18 cellular contexts compared by ENCODE assay signal in the genomic region with DNA sequence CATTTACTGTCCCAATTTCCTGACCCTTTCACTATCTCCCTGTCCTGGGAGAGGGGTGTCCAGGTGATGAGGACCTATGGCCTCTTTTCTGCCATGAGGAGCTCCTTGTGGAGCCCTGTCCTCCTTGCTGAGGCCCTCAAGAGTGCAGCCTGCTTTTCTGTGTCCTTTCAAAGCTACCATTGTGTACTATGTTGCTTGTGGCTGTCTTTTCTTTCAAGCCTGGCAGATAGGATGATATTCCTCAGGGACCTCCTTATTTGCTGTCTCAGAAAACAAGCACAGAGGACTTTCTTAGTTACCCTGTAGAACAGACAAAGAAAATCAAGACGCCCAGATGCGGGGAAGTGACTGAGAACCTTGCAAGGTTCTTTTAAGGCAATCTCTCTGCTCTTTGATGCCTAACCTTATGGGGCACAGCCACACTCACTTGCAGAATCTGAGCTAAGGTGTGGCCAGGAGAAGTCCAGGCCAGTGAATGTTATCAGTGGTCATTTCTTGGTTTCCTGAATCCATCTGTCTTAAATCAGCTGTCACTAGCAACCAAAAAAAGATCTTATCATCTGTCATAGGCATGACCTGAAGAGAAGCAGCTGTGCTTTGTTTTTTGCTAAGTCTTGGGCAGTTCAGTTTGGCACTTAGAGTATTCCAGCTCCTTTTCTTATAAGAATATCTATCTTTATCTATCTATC. TPM values are rescaled to one million over a fixed set of nuclear protein-coding genes. Genes with fewer than 3 reads are reported as not detected.
DNase-seq lines count a peak whose midpoint lies in the region; ATAC-seq, FAIRE-seq and TF ChIP-seq lines count a peak whose summit lies in the region.
"Had no signal": no experiment of that assay in that cellular context is flagged by ENCODE, and none has a peak within 500 bp of the region (broad histone marks: within the 10 kb centered on the region; RNA-seq: fewer than 3 reads in every experiment).

No MANE protein-coding gene starts in this region.

- peaks cover 15% of the 10 kb centered on the region for H3K4me1 Mint-ChIP-seq in mesothelial cell of epicardium
- H3K4me1 Mint-ChIP-seq in activated T-helper 2 cell treated with anti-CD3 and anti-CD28 coated beads, Interferon-gamma antibody, Interleukin-2, Interleukin-4, amounts not matched to agents 10 μg/mL and 5 μg/mL and 100 μg/mL, durations not matched to agents 14 hours and 24 hours and 36 hours (ENCODE audit: low read depth) = no peaks in the 10 kb centered on the region
- H3K4me1 Mint-ChIP-seq: activated naive CD4-positive, alpha-beta T cell treated with anti-CD3 and anti-CD28 coated beads, Interleukin-2, amount 10 ng/mL, durations not matched to agents 7 days and 5 days had no signal

- H3K4me1 ChIP-seq in tibial artery = peaks cover 0 to 98% (median 62%) of the 10 kb centered on the region in 4 donors
- no peaks in the 10 kb centered on the region for H3K4me1 ChIP-seq in pancreas

- no peaks in the 10 kb centered on the region for H3K9me3 ChIP-seq in tibial artery
- no peaks in the 10 kb centered on the region for H3K9me3 ChIP-seq in pancreas

- FAIRE-seq in pancreas (lab: Jason Lieb, UNC) = no peak

- no peaks in the 10 kb centered on the region for H3K36me3 Mint-ChIP-seq in mesothelial cell of epicardium
- no peaks in the 10 kb centered on the region for H3K36me3 Mint-ChIP-seq in activated T-helper 2 cell treated with anti-CD3 and anti-CD28 coated beads, Interferon-gamma antibody, Interleukin-2, Interleukin-4, amounts not matched to agents 10 μg/mL and 5 μg/mL and 100 μg/mL, durations not matched to agents 14 hours and 24 hours and 36 hours (ENCODE audit: low read depth)
- H3K36me3 Mint-ChIP-seq: activated naive CD4-positive, alpha-beta T cell treated with anti-CD3 and anti-CD28 coated beads, Interleukin-2, amount 10 ng/mL, durations not matched to agents 7 days and 5 days had no signal

- in situ Hi-C loops in SK-MEL-5 (cut with HindIII; ENCODE audit: low pct_unique_long_range_greater_than_20kb, low sequenced_read_pairs) = no loop called here

- H3K9me3 Mint-ChIP-seq in mesothelial cell of epicardium = no peaks in the 10 kb centered on the region
- H3K9me3 Mint-ChIP-seq in activated T-helper 2 cell treated with anti-CD3 and anti-CD28 coated beads, Interferon-gamma antibody, Interleukin-2, Interleukin-4, amounts not matched to agents 10 μg/mL and 5 μg/mL and 100 μg/mL, durations not matched to agents 14 hours and 24 hours and 36 hours = no peaks in the 10 kb centered on the region
- H3K9me3 Mint-ChIP-seq: activated naive CD4-positive, alpha-beta T cell treated with anti-CD3 and anti-CD28 coated beads, Interleukin-2, amount 10 ng/mL, durations not matched to agents 7 days and 5 days; naive thymus-derived CD4-positive, alpha-beta T cell had no signal

- intact Hi-C loops in tibial artery (cut with DNase I; ENCODE audit: low total_unique reads) (no loop called here), pancreas (cut with DNase I) (no loop called here)
- intact Hi-C loops in activated T-helper 2 cell treated with anti-CD3 and anti-CD28 coated beads, Interferon-gamma antibody, Interleukin-2, Interleukin-4, amounts not matched to agents 10 μg/mL and 5 μg/mL and 100 μg/mL, durations not matched to agents 14 hours and 24 hours and 36 hours (cut with micrococcal nuclease) = no loop called here

- peak; percentile 83 for DNase-seq in SK-MEL-5 (ENCODE audit: low read depth, low spot score)
- DNase-seq in fibroblast of the aortic adventitia (ENCODE audit: low read depth) = peak; percentile 62
- no peak for DNase-seq in mesothelial cell of epicardium (ENCODE audit: low spot score in 2 of 2, unreplicated experiment in 2 of 2)
- DNase-seq in tibial artery = no peak
- DNase-seq in cerebellum (ENCODE audit: low spot score) = no peak
- no peak for DNase-seq in activated T-helper 2 cell treated with anti-CD3 and anti-CD28 coated beads, Interferon-gamma antibody, Interleukin-2, Interleukin-4, amounts not matched to agents 10 μg/mL and 5 μg/mL and 100 μg/mL, durations not matched to agents 14 hours and 24 hours and 36 hours (ENCODE audit: low spot score)
- no peak for DNase-seq in pancreas
- no peak for DNase-seq in HUDEP-2 (lab: John Stamatoyannopoulos, UW; ENCODE audit: unreplicated experiment in 76 of 76)
- DNase-seq: activated CD4-positive, alpha-beta T cell treated with anti-CD3 and anti-CD28 coated beads for 1 hour; activated naive CD4-positive, alpha-beta T cell treated with anti-CD3 and anti-CD28 coated beads, Interleukin-2, amount 10 ng/mL, durations not matched to agents 7 days and 5 days; AML-193; caudate nucleus; DMS 273 treated with DMSO at 0.1 percent for 48 hours; NCI-H1930; stimulated activated CD4-positive, alpha-beta T cell treated with anti-CD3 and anti-CD28 coated beads, Interleukin-2, amount 100 ng/mL, for 24 hours; T-helper 17 cell had no signal

- H3K36me3 ChIP-seq in tibial artery (no peaks in the 10 kb centered on the region), pancreas (no peaks in the 10 kb centered on the region)

- H3K27me3 ChIP-seq in tibial artery = no peaks in the 10 kb centered on the region
- no peaks in the 10 kb centered on the region for H3K27me3 ChIP-seq in pancreas

- H3K4me3 Mint-ChIP-seq in mesothelial cell of epicardium = no peak overlapping the region
- H3K4me3 Mint-ChIP-seq in activated T-helper 2 cell treated with anti-CD3 and anti-CD28 coated beads, Interferon-gamma antibody, Interleukin-2, Interleukin-4, amounts not matched to agents 10 μg/mL and 5 μg/mL and 100 μg/mL, durations not matched to agents 14 hours and 24 hours and 36 hours (ENCODE audit: low read depth) = no peak overlapping the region
- H3K4me3 Mint-ChIP-seq: activated naive CD4-positive, alpha-beta T cell treated with anti-CD3 and anti-CD28 coated beads, Interleukin-2, amount 10 ng/mL, durations not matched to agents 7 days and 5 days; T-helper 17 cell had no signal

- peak overlapping the region; percentile 91 to 95 for H3K27ac ChIP-seq in tibial artery
- H3K27ac ChIP-seq in pancreas = no peak overlapping the region

- WGBS in pancreas, 2 donors = 92 to 93% methylated on average over 2 of the region's 2 CpGs

- TF ChIP-seq CTCF in fibroblast of the aortic adventitia (IDR thresholded peaks at IDR 0.05; ENCODE audit: insufficient read depth, low read length) (no peak), mesothelial cell of epicardium (IDR thresholded peaks at IDR 0.05; ENCODE audit: unreplicated experiment) (no peak), tibial artery (IDR thresholded peaks at IDR 0.05) (no peak), pancreas (IDR thresholded peaks at IDR 0.05) (no peak)

- H3K27me3 Mint-ChIP-seq in mesothelial cell of epicardium (ENCODE audit: low read depth) = no peaks in the 10 kb centered on the region
- peaks cover 6% of the 10 kb centered on the region for H3K27me3 Mint-ChIP-seq in activated T-helper 2 cell treated with anti-CD3 and anti-CD28 coated beads, Interferon-gamma antibody, Interleukin-2, Interleukin-4, amounts not matched to agents 10 μg/mL and 5 μg/mL and 100 μg/mL, durations not matched to agents 14 hours and 24 hours and 36 hours (ENCODE audit: low read depth)
- H3K27me3 Mint-ChIP-seq: activated naive CD4-positive, alpha-beta T cell treated with anti-CD3 and anti-CD28 coated beads, Interleukin-2, amount 10 ng/mL, durations not matched to agents 7 days and 5 days; progenitor cell of endocrine pancreas had no signal

- no peak for ATAC-seq in pancreas
- ATAC-seq: naive thymus-derived CD4-positive, alpha-beta T cell; T-helper 17 cell had no signal

- H3K27ac Mint-ChIP-seq in mesothelial cell of epicardium = peak overlapping the region; percentile 3
- no peak overlapping the region for H3K27ac Mint-ChIP-seq in activated T-helper 2 cell treated with anti-CD3 and anti-CD28 coated beads, Interferon-gamma antibody, Interleukin-2, Interleukin-4, amounts not matched to agents 10 μg/mL and 5 μg/mL and 100 μg/mL, durations not matched to agents 14 hours and 24 hours and 36 hours
- H3K27ac Mint-ChIP-seq: activated naive CD4-positive, alpha-beta T cell treated with anti-CD3 and anti-CD28 coated beads, Interleukin-2, amount 10 ng/mL, durations not matched to agents 7 days and 5 days; progenitor cell of endocrine pancreas; T-helper 17 cell had no signal

- no peak overlapping the region for H3K4me3 ChIP-seq in fibroblast of the aortic adventitia (ENCODE audit: low read depth, low read length)
- no peak overlapping the region for H3K4me3 ChIP-seq in tibial artery
- H3K4me3 ChIP-seq in pancreas = no peak overlapping the region

RNA-seq across cellular contexts. Expression of gene CARMIL1, which starts 17.2 kb away (rescaled TPM):
- total RNA-seq in SK-MEL-5 (2014; rRNA removed; shearing (Covaris generic)) = 45.1 and 45.5 TPM in 2 replicates
- polyA plus RNA-seq in SK-MEL-5 (2015; cell fraction: cytosol; rRNA removed) = 24.8 and 35.9 TPM in 2 replicates
- polyA plus RNA-seq in SK-MEL-5 (2015; cell fraction: nucleus; rRNA removed) = 16.7 and 17.1 TPM in 2 replicates
- total RNA-seq in fibroblast of the aortic adventitia (ENCODE audit: low replicate concordance) = 23.9 and 38.7 TPM in 2 replicates
- total RNA-seq in mesothelial cell of epicardium = 12.4 to 15.7 TPM (median 14.2 TPM) in 3 replicates
- 36.8 TPM for total RNA-seq in cerebellum
- 1.7 and 1.9 TPM in 2 replicates for total RNA-seq in activated T-helper 2 cell treated with anti-CD3 and anti-CD28 coated beads, Interferon-gamma antibody, Interleukin-2, Interleukin-4, amounts not matched to agents 10 μg/mL and 5 μg/mL and 100 μg/mL, durations not matched to agents 14 hours and 24 hours and 36 hours
- 1 to 10 TPM; 6.3 to 9.4 (median 7.8) TPM for total RNA-seq in pancreas
- 1 to 10 TPM; 5.9 to 8.8 TPM for polyA plus RNA-seq in pancreas

Comparison
In these comparisons a context has a peak if more than half of its experiments do, and no peak if none do; other contexts are left out.
1. DNase-seq: peak in SK-MEL-5 (single experiment) and fibroblast of the aortic adventitia (single experiment); none in mesothelial cell of epicardium (0 of 2), tibial artery (0 of 2), cerebellum (single experiment), activated T-helper 2 cell treated with anti-CD3 and anti-CD28 coated beads, Interferon-gamma antibody, Interleukin-2, Interleukin-4, amounts not matched to agents 10 μg/mL and 5 μg/mL and 100 μg/mL, durations not matched to agents 14 hours and 24 hours and 36 hours (single experiment), pancreas (0 of 6) and HUDEP-2 (0 of 76).
2. H3K27ac ChIP-seq: peak in tibial artery (2 of 2); none in pancreas (0 of 4).